In the genomic region with DNA sequence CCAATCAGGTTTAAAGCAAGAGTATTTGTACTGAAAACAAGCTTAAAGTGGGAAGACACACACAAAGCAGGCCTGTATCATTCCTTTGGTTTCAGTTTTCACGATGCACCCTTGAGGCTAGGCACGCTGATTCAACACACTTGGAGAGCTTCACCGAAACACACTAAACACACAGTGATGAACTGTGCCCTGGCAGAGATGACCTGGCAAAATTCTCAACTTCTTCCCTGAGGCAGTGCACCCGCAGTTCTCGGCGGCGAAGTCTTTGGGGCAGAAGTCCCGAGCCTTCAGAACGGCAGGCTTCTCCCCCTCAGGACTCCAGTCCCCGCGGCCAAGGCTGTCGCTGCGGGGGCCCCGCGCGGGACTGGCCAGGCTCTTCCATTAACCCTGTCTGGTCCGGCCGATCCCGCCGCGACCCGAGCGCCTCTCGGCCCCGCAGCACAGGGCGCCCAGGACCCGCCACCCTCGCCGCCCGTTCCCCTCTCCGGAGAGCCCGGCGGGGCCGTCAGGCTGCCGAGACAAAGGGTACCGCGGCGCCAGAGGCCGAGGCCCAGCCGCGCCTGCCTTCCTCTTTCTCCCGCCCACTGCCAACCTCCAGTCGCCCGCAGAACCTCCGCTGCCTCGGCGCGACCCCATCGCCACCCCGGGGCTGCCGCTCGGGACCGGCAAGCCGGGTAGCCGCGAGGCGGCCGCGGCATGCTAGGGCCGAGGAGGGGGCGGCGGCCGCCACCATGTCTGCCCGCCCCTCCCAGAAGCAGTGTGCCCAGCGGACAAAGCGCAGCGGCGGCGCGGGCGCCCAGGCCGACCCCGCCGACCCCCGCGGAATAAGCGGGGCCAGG, we compare ENCODE assay signal across 8 cellular contexts. TPM values are rescaled to one million over a fixed set of nuclear protein-coding genes. Genes with fewer than 3 reads are reported as not detected.
DNase-seq lines count a peak whose midpoint lies in the region; ATAC-seq and TF ChIP-seq lines count a peak whose summit lies in the region.

No MANE protein-coding gene starts in this region.

- peak overlapping the region; percentile 90 for H3K4me3 Mint-ChIP-seq in activated CD8-positive, alpha-beta T cell treated with anti-CD3 and anti-CD28 coated beads for 36 hours

- 0% methylated on average over 77 of the region's 77 CpGs for WGBS in ectodermal cell, 2 experiments

- POLR2A ChIA-PET in activated CD8-positive, alpha-beta T cell treated with anti-CD3 and anti-CD28 coated beads for 36 hours (lab: Charles Lee) = interaction anchor here (0.6 to 4.7 kb wide), 21 partner anchors 9 to 553 kb away, joined by 3 to 50 read pairs (median 6); partner anchors contain the start of gene USP8

- H3K27me3 Mint-ChIP-seq in activated CD8-positive, alpha-beta T cell treated with anti-CD3 and anti-CD28 coated beads for 36 hours = no peaks in the 10 kb centered on the region

- peak overlapping the region; percentile 81 for H3K4me3 ChIP-seq in ectodermal cell (ENCODE audit: insufficient read depth, low read depth, low read length)

- peaks cover 13% of the 10 kb centered on the region for H3K36me3 ChIP-seq in ectodermal cell (ENCODE audit: control insufficient read depth, insufficient read depth, low read length)

- CTCF ChIA-PET in activated CD8-positive, alpha-beta T cell treated with anti-CD3 and anti-CD28 coated beads for 36 hours (lab: Charles Lee) = interaction anchor here (1.5 to 2.8 kb wide), 2 partner anchors 70 to 94 kb away, joined by 4 to 7 read pairs; partner anchors contain the start of gene USP8

- no peaks in the 10 kb centered on the region for H3K27me3 ChIP-seq in ectodermal cell (ENCODE audit: control insufficient read depth, insufficient read depth, low read length, poor library complexity, severe bottlenecking)

- intact Hi-C loops in activated CD8-positive, alpha-beta T cell treated with anti-CD3 and anti-CD28 coated beads for 36 hours (cut with micrococcal nuclease) = loop anchor here (1.0 to 10.0 kb wide), 4 partner anchors 70 to 551 kb away; partner anchors contain the start of genes AP4E1, SPPL2A and USP8

- peaks cover 62% of the 10 kb centered on the region for H3K36me3 Mint-ChIP-seq in activated CD8-positive, alpha-beta T cell treated with anti-CD3 and anti-CD28 coated beads for 36 hours (ENCODE audit: low read depth)

- no peaks in the 10 kb centered on the region for H3K9me3 Mint-ChIP-seq in activated CD8-positive, alpha-beta T cell treated with anti-CD3 and anti-CD28 coated beads for 36 hours

- no peaks in the 10 kb centered on the region for H3K9me3 ChIP-seq in ectodermal cell (ENCODE audit: control insufficient read depth, low read length)

- peak; percentile 31 for ATAC-seq in HG02840 (IDR thresholded peaks at IDR 0.05; ENCODE audit: low FRiP score, unreplicated experiment)
- peak; percentile 52 for ATAC-seq in activated CD8-positive, alpha-beta T cell treated with anti-CD3 and anti-CD28 coated beads for 36 hours

- no peak for TF ChIP-seq CTCF in activated CD8-positive, alpha-beta T cell treated with anti-CD3 and anti-CD28 coated beads for 36 hours (IDR thresholded peaks at IDR 0.05)

- DNase-seq in NCI-H2081 (lab: John Stamatoyannopoulos, UW) (peak; percentile 16 to 56), NCI-H2081 treated with DMSO at 0.1 percent for 48 hours (lab: John Stamatoyannopoulos, UW) (no peak), NCI-H345 (lab: John Stamatoyannopoulos, UW) (peak; percentile 11), lung microvascular endothelial cell (ENCODE audit: low read depth in 2 of 2) (peak; percentile 87 to 92)
- DNase-seq in activated CD8-positive, alpha-beta T cell treated with anti-CD3 and anti-CD28 coated beads for 36 hours = peak; percentile 65
- peak; percentile 17 to 26 (median 21) for DNase-seq in stimulated activated CD4-positive, alpha-beta T cell treated with anti-CD3 and anti-CD28 coated beads, TNF-alpha, amount 100 ng/mL, for 4 hours (ENCODE audit: low read depth in 3 of 3)

- H3K27ac ChIP-seq in ectodermal cell (ENCODE audit: insufficient read depth, low read depth, low read length, poor library complexity, severe bottlenecking) = peak overlapping the region; percentile 99

- H3K4me1 ChIP-seq in ectodermal cell (ENCODE audit: control insufficient read depth, insufficient read depth, low read length) = peaks cover 3% of the 10 kb centered on the region

- peak overlapping the region; percentile 95 for H3K27ac Mint-ChIP-seq in activated CD8-positive, alpha-beta T cell treated with anti-CD3 and anti-CD28 coated beads for 36 hours

- H3K4me1 Mint-ChIP-seq in activated CD8-positive, alpha-beta T cell treated with anti-CD3 and anti-CD28 coated beads for 36 hours (ENCODE audit: low read depth) = peaks cover 41% of the 10 kb centered on the region

RNA-seq across cellular contexts. Expression of gene GABPB1, which starts 0.8 kb away (rescaled TPM):
- total RNA-seq in activated CD8-positive, alpha-beta T cell treated with anti-CD3 and anti-CD28 coated beads for 36 hours = 10 to 100 TPM; 33.2 to 36.2 TPM
- 31.8 TPM for polyA plus RNA-seq in ectodermal cell (2013, experiment 1 of 4)
- 33.6 TPM for polyA plus RNA-seq in ectodermal cell (2013, experiment 2 of 4)
- polyA plus RNA-seq in ectodermal cell (2013, experiment 3 of 4) = 27.7 TPM
- 31.1 TPM for polyA plus RNA-seq in ectodermal cell (2013, experiment 4 of 4)
- total RNA-seq in lung microvascular endothelial cell = 65.6 and 69.6 TPM in 2 replicates
